In genomic region chr1:99520121-99520520, GRCh38 we compare ENCODE assay signal across 8 cellular contexts.
"Had no signal": no experiment of that assay in that cellular context is flagged by ENCODE, and none has a peak within 500 bp of the region (broad histone marks: within the 10 kb centered on the region; RNA-seq: fewer than 3 reads in every experiment).

No MANE protein-coding gene starts in this region.

- DNase-seq: GDM1, GF-D8 had no signal

- ATAC-seq: GM12878 had no signal

- H3K4me3 ChIP-seq: GM12878 had no signal

- FAIRE-seq: G401.6, GM12878, GM12891, GM12892, GM18507, GM19239 had no signal
